22 cellular contexts compared by ENCODE assay signal in the genomic region with DNA sequence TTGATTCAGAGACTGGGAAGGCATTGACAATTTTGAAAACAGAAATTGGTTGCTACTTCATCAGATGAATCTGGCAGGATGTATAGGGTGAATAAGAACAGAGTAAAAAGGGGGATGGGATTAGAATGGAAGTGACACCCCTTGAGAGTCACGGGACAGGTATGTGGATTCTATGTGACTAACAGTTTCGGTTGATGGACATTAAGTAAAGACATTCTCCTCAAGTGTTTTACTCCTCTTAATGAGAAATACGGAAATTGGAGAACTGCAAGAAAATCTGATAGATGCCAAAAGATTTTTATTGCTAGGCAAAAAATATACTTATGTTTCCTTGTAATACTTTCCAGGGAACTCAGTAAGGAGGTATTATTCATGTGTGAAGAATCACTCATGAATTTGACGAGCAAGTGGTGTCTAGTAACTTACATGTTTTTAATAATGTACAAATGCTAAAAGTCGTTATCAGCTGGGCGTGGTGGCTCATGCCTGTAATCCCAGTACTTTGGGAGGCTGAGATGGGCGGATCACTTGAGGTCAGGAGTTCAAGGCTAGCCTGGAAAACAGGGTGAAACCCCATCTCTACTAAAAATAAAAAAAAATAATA.
A peak's percentile ranks its signal among the peaks of the same experiment; 100 is the strongest.
DNase-seq lines count a peak whose midpoint lies in the region; ATAC-seq and TF ChIP-seq lines count a peak whose summit lies in the region.
"Had no signal": no experiment of that assay in that cellular context is flagged by ENCODE, and none has a peak within 500 bp of the region (broad histone marks: within the 10 kb centered on the region; RNA-seq: fewer than 3 reads in every experiment).

No MANE protein-coding gene starts in this region.

- no peak overlapping the region for H3K4me2 ChIP-seq in H9 (ENCODE audit: insufficient read depth, insufficient read length, low read length)
- H3K4me2 ChIP-seq: GM23338 had no signal

- POLR2A ChIA-PET in RWPE1 (lab: Yijun Ruan, JAX; ENCODE audit: low non-redundant PET), result no interaction called here

- H3K27ac ChIP-seq in RWPE1 (peak overlapping the region; percentile 46; the same call in 1 of the 2 replicates), epithelial cell of prostate (peak overlapping the region; percentile 72), H9 (ENCODE audit: insufficient read length, low read depth, low read length) (no peak overlapping the region)
- H3K27ac ChIP-seq: BLaER1 treated with 17β-estradiol and CSF1 and Interleukin-3, amounts not matched to agents 10 nM and 100 nM; HL-60 had no signal

- H3K4me1 Mint-ChIP-seq in H9, result peaks cover 11 to 12% of the 10 kb centered on the region in 2 experiments

- H3K27ac Mint-ChIP-seq in H9, result peak overlapping the region in 1 of 3 experiments; percentile 13; a peak in 1 of 7 replicates
- H3K27ac Mint-ChIP-seq: CD8-positive, alpha-beta T cell; GM23338; HFFc6; IgD-negative memory B cell had no signal

- H2BK12ac ChIP-seq in H9 (ENCODE audit: insufficient read length, low read depth, low read length), result no peak overlapping the region

- H3K9me3 Mint-ChIP-seq in H9, result peaks cover 12 to 15% of the 10 kb centered on the region in 2 experiments

- no peak overlapping the region for H3K56ac ChIP-seq in H9 (ENCODE audit: insufficient read length, low read depth, low read length)

- H4K5ac ChIP-seq in H9 (ENCODE audit: insufficient read length, low read depth, low read length), result no peak overlapping the region

- H2AFZ ChIP-seq in H9 (ENCODE audit: low read length), result no peak overlapping the region
- H2AFZ ChIP-seq: GM23338 had no signal

- DNase-seq in HPDE6-E6E7 (ENCODE audit: extremely low spot score) (peak; percentile 28), RWPE1 (ENCODE audit: low spot score) (peak; percentile 73), epithelial cell of prostate (ENCODE audit: low read depth, low spot score) (no peak), kidney tubule cell (ENCODE audit: low spot score) (peak; percentile 46), H9 (no peak)
- DNase-seq: 8988T; CD8-positive, alpha-beta T cell; DMS 273 treated with DMSO at 0.1 percent for 48 hours; DMS53; DND-41; EL; HFFc6; KBM-7 had no signal

- no peak overlapping the region for H3K23ac ChIP-seq in H9 (ENCODE audit: insufficient read length, low read depth, low read length)

- H3K27me3 ChIP-seq in H9 (ENCODE audit: insufficient read depth, low read length), result no peaks in the 10 kb centered on the region
- H3K27me3 ChIP-seq: BLaER1 treated with 17β-estradiol and CSF1 and Interleukin-3, amounts not matched to agents 10 nM and 100 nM had no signal

- no peaks in the 10 kb centered on the region for H3K27me3 Mint-ChIP-seq in H9 (ENCODE audit: low read depth)
- H3K27me3 Mint-ChIP-seq: IgD-negative memory B cell had no signal

- CTCF ChIA-PET in RWPE1 (lab: Yijun Ruan, JAX), result no interaction called here

- no peak overlapping the region for H2AK5ac ChIP-seq in H9 (ENCODE audit: insufficient read length, low read length)

- H2BK5ac ChIP-seq in H9 (ENCODE audit: insufficient read length, low read length), result no peak overlapping the region

- H2BK15ac ChIP-seq in H9 (ENCODE audit: low read depth, low read length), result no peak overlapping the region

- H3K9me3 ChIP-seq in H9 (ENCODE audit: control insufficient read depth, low read depth, low read length), result no peaks in the 10 kb centered on the region

- H3K36me3 Mint-ChIP-seq in H9 (ENCODE audit: insufficient read depth in 1 of 3, low read depth in 3 of 3), result peaks cover 9 to 19% (median 12%) of the 10 kb centered on the region in 3 experiments; a peak in 6 of 7 replicates

- ATAC-seq in HG03571 (IDR thresholded peaks at IDR 0.05; ENCODE audit: unreplicated experiment) (no peak), HG03565 (IDR thresholded peaks at IDR 0.05; ENCODE audit: unreplicated experiment) (no peak)
- ATAC-seq: CD8-positive, alpha-beta T cell; GM12878; GM23338; HCT116; HepG2 had no signal

- TF ChIP-seq CTCF in RWPE1 (conservative IDR thresholded peaks at IDR 0.05; ENCODE audit: low read depth) (no peak), H9 (conservative IDR thresholded peaks at IDR 0.05) (no peak)

- H4K8ac ChIP-seq in H9 (replicated peaks; ENCODE audit: insufficient read length, low read depth, low read length), result no peak overlapping the region

- no peak overlapping the region for H2BK20ac ChIP-seq in H9 (ENCODE audit: low read depth, low read length, poor library complexity, severe bottlenecking)

- no peaks in the 10 kb centered on the region for H3K23me2 ChIP-seq in H9 (ENCODE audit: insufficient read length, low read depth, low read length, poor library complexity, severe bottlenecking)

- no peaks in the 10 kb centered on the region for H4K20me1 ChIP-seq in H9 (ENCODE audit: control insufficient read depth, insufficient read depth, insufficient read length)
- H4K20me1 ChIP-seq: BLaER1 treated with 17β-estradiol and CSF1 and Interleukin-3, amounts not matched to agents 10 nM and 100 nM had no signal

- no CpG with 5 or more reads among the region's 7 CpGs for WGBS in H9 (ENCODE audit: extremely low coverage, insufficient read length, low lambda C conversion rate)

- H3K18ac ChIP-seq in H9 (ENCODE audit: insufficient read length, low read depth, low read length), result no peak overlapping the region

- H3K79me1 ChIP-seq in H9 (ENCODE audit: insufficient read depth, low read depth, low read length, poor library complexity, severe bottlenecking), result no peaks in the 10 kb centered on the region

- no peak overlapping the region for H4K91ac ChIP-seq in H9 (ENCODE audit: insufficient read length, low read depth, low read length)

- H2BK120ac ChIP-seq in H9 (ENCODE audit: low read depth, low read length, poor library complexity, severe bottlenecking), result no peak overlapping the region

- H3T11ph ChIP-seq in H9 (ENCODE audit: low read length), result no peak overlapping the region

- H3K4me1 ChIP-seq in H9 (ENCODE audit: insufficient read depth, low read length), result no peaks in the 10 kb centered on the region

- H3K4me3 Mint-ChIP-seq in H9, result no peak overlapping the region
- H3K4me3 Mint-ChIP-seq: CD8-positive, alpha-beta T cell; GM23338; HFFc6; IgD-negative memory B cell had no signal

- no peak overlapping the region for H3K9ac ChIP-seq in H9 (ENCODE audit: extremely low read depth, insufficient read length, low read length)
- H3K9ac ChIP-seq: BLaER1 treated with 17β-estradiol and CSF1 and Interleukin-3, amounts not matched to agents 10 nM and 100 nM had no signal

- H3K14ac ChIP-seq in H9 (ENCODE audit: insufficient read depth, low read length), result no peak overlapping the region

- H3K4ac ChIP-seq in H9 (ENCODE audit: low read depth, low read length), result no peak overlapping the region

- no peaks in the 10 kb centered on the region for H3K79me2 ChIP-seq in H9 (ENCODE audit: insufficient read depth, low read length)

Comparison
In these comparisons a context has a peak if more than half of its experiments do, and no peak if none do; other contexts are left out.
1. DNase-seq: peak in HPDE6-E6E7 (single experiment), RWPE1 (single experiment) and kidney tubule cell (single experiment); none in epithelial cell of prostate (single experiment) and H9 (single experiment).